8 cellular contexts compared by ENCODE assay signal in the genomic region with DNA sequence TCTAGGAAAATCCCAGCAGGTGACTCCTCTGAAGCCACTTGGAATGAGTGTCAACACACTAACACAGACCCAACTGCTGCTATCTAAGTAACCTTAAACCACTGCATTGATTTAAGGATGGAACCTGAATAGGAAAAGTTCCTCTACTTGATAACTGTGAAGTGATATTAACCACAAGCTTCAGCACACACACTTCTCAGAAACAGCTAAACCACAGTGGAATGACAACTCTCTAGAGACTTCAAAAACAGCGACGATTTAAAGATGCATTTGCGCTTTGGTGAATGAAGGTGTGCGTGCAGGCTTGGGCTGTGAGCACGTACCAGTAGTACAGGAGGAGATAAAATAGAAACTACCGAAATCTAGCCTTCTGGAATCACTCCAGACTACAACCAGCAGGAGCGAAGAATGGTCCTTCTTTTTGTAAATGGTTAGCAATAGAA.
A peak's percentile ranks its signal among the peaks of the same experiment; 100 is the strongest.
DNase-seq lines count a peak whose midpoint lies in the region; ATAC-seq, FAIRE-seq and TF ChIP-seq lines count a peak whose summit lies in the region.

No MANE protein-coding gene starts in this region.

- no peaks in the 10 kb centered on the region for H3K36me3 ChIP-seq in sigmoid colon

- FAIRE-seq in frontal cortex (lab: Jason Lieb, UNC), result no peak

- H3K27me3 ChIP-seq in sigmoid colon, result no peaks in the 10 kb centered on the region

- H3K36me3 Mint-ChIP-seq in activated T-cell treated with anti-CD3 and anti-CD28 coated beads, Interleukin-2, amount 50 U/mL, for 4 hours (ENCODE audit: insufficient read depth), result peaks cover 1% of the 10 kb centered on the region
- H3K36me3 Mint-ChIP-seq in glutamatergic neuron (ENCODE audit: unreplicated experiment), result no peaks in the 10 kb centered on the region

- TF ChIP-seq EP300 in sigmoid colon (IDR thresholded peaks at IDR 0.05), result no peak

- no peak for TF ChIP-seq POLR2A in sigmoid colon (IDR thresholded peaks at IDR 0.05)

- no peaks in the 10 kb centered on the region for H3K9me3 Mint-ChIP-seq in activated T-cell treated with anti-CD3 and anti-CD28 coated beads, Interleukin-2, amount 50 U/mL, for 4 hours
- H3K9me3 Mint-ChIP-seq in glutamatergic neuron (ENCODE audit: unreplicated experiment), result peaks cover 1% of the 10 kb centered on the region

- H3K4me1 Mint-ChIP-seq in activated T-cell treated with anti-CD3 and anti-CD28 coated beads, Interleukin-2, amount 50 U/mL, for 4 hours (ENCODE audit: low read depth), result peaks cover 33% of the 10 kb centered on the region
- H3K4me1 Mint-ChIP-seq in glutamatergic neuron (ENCODE audit: low read depth, unreplicated experiment), result peaks cover 9% of the 10 kb centered on the region

- DNase-seq in AG20443 (ENCODE audit: low spot score) (peak; percentile 25), NCI-H2107 (lab: John Stamatoyannopoulos, UW) (peak; percentile 33), glutamatergic neuron (no peak), sigmoid colon (no peak), NCI-H774 (lab: John Stamatoyannopoulos, UW) (no peak), frontal cortex (ENCODE audit: low spot score in 2 of 2) (no peak)
- peak; percentile 44 for DNase-seq in activated T-cell treated with anti-CD3 and anti-CD28 coated beads, Interleukin-2, amount 50 U/mL, for 4 hours

- H3K9me3 ChIP-seq in sigmoid colon, result no peaks in the 10 kb centered on the region

- H3K27me3 Mint-ChIP-seq in activated T-cell treated with anti-CD3 and anti-CD28 coated beads, Interleukin-2, amount 50 U/mL, for 4 hours (ENCODE audit: low read depth), result no peaks in the 10 kb centered on the region
- H3K27me3 Mint-ChIP-seq in glutamatergic neuron (ENCODE audit: unreplicated experiment), result peaks cover 2% of the 10 kb centered on the region

- ATAC-seq in GM21367 (IDR thresholded peaks at IDR 0.05; ENCODE audit: unreplicated experiment), result peak; percentile 38
- peak; percentile 61 to 65 for ATAC-seq in activated T-cell treated with anti-CD3 and anti-CD28 coated beads, Interleukin-2, amount 50 U/mL, for 4 hours

- peak overlapping the region; percentile 61 to 80 (median 73) for H3K4me3 ChIP-seq in sigmoid colon

- intact Hi-C loops in sigmoid colon (cut with DNase I), result loop anchor here (5.0 to 10.0 kb wide), 2 partner anchors 113 to 145 kb away; no protein-coding TSS in a partner anchor

- TF ChIP-seq CTCF in glutamatergic neuron (IDR thresholded peaks at IDR 0.05; ENCODE audit: partially characterized antibody, unreplicated experiment) (no peak), sigmoid colon (IDR thresholded peaks at IDR 0.05) (no peak)

- 31 to 68% methylated on average over 7 of the region's 7 CpGs for WGBS in sigmoid colon, 2 donors

- H3K27ac ChIP-seq in sigmoid colon, result peak overlapping the region; percentile 81 to 88 (median 84)

- peak overlapping the region; percentile 99 for H3K4me3 Mint-ChIP-seq in activated T-cell treated with anti-CD3 and anti-CD28 coated beads, Interleukin-2, amount 50 U/mL, for 4 hours
- H3K4me3 Mint-ChIP-seq in glutamatergic neuron (ENCODE audit: unreplicated experiment), result peak overlapping the region; percentile 93

- H3K27ac Mint-ChIP-seq in glutamatergic neuron (ENCODE audit: unreplicated experiment), result no peak overlapping the region

- peaks cover 0 to 9% (median 2%) of the 10 kb centered on the region in 4 donors for H3K4me1 ChIP-seq in sigmoid colon

Comparison
In these comparisons a context has a peak if more than half of its experiments do, and no peak if none do; other contexts are left out.
1. DNase-seq: peak in AG20443 (single experiment), NCI-H2107 (single experiment) and activated T-cell treated with anti-CD3 and anti-CD28 coated beads, Interleukin-2, amount 50 U/mL, for 4 hours (single experiment); none in glutamatergic neuron (single experiment), sigmoid colon (single experiment), NCI-H774 (single experiment) and frontal cortex (0 of 2).